ENCODE assay signal across 17 cellular contexts in genomic region chrX:370963-371745, GRCh38. TPM values are rescaled to one million over a fixed set of nuclear protein-coding genes. Genes with fewer than 3 reads are reported as not detected.
A peak's percentile ranks its signal among the peaks of the same experiment; 100 is the strongest.
DNase-seq lines count a peak whose midpoint lies in the region; ATAC-seq and TF ChIP-seq lines count a peak whose summit lies in the region.
"Had no signal": no experiment of that assay in that cellular context is flagged by ENCODE, and none has a peak within 500 bp of the region (broad histone marks: within the 10 kb centered on the region; RNA-seq: fewer than 3 reads in every experiment).

No MANE protein-coding gene starts in this region.

- TF ChIP-seq CTCF in brain (conservative IDR thresholded peaks at IDR 0.05) = no peak
- no peak for TF ChIP-seq CTCF in upper lobe of right lung (IDR thresholded peaks at IDR 0.05)
- TF ChIP-seq CTCF in GM13976 (IDR thresholded peaks at IDR 0.05; ENCODE audit: borderline replicate concordance, control extremely low read depth, extremely low read depth, insufficient read depth, missing control alignments) = no peak

- no peaks in the 10 kb centered on the region for H3K9me3 ChIP-seq in upper lobe of right lung
- H3K9me3 ChIP-seq: transverse colon had no signal

- CTCF ChIA-PET in activated CD4-positive, alpha-beta T cell treated with anti-CD3 and anti-CD28 coated beads, Interleukin-2, amount 10 ng/mL, durations not matched to agents 7 days and 5 days (lab: Charles Lee) = no interaction called here

- H3K36me3 ChIP-seq in upper lobe of right lung = no peaks in the 10 kb centered on the region
- H3K36me3 ChIP-seq: transverse colon had no signal

- no peak overlapping the region for H3K27ac Mint-ChIP-seq in activated naive CD4-positive, alpha-beta T cell treated with anti-CD3 and anti-CD28 coated beads, Interleukin-2, amount 50 U/mL, for 24 hours
- H3K27ac Mint-ChIP-seq in brain = no peak overlapping the region
- no peak overlapping the region for H3K27ac Mint-ChIP-seq in activated CD4-positive, alpha-beta T cell treated with anti-CD3 and anti-CD28 coated beads, Interleukin-2, amount 10 ng/mL, durations not matched to agents 7 days and 5 days
- H3K27ac Mint-ChIP-seq: activated T-helper 2 cell treated with anti-CD3 and anti-CD28 coated beads, Interferon-gamma antibody, Interleukin-2, Interleukin-4, amounts not matched to agents 10 μg/mL and 5 μg/mL and 100 μg/mL, durations not matched to agents 14 hours and 24 hours and 36 hours; endodermal cell had no signal

- POLR2A ChIA-PET in activated CD4-positive, alpha-beta T cell treated with anti-CD3 and anti-CD28 coated beads, Interleukin-2, amount 10 ng/mL, durations not matched to agents 7 days and 5 days (lab: Charles Lee) = no interaction called here

- H3K4me3 ChIP-seq in upper lobe of right lung = no peak overlapping the region
- H3K4me3 ChIP-seq: transverse colon had no signal

- no peak overlapping the region for H3K27ac ChIP-seq in upper lobe of right lung
- H3K27ac ChIP-seq: parathyroid adenoma, transverse colon had no signal

- ATAC-seq in upper lobe of right lung = no peak
- ATAC-seq: left colon; stimulated activated naive B cell treated with anti-CD40 and anti-IgM and Interleukin-4, amounts not matched to agents 10 μg/mL and 1 μg/mL and 100 μg/mL, for 72 hours had no signal

- no peak for DNase-seq in activated naive CD4-positive, alpha-beta T cell treated with Interleukin-2 at 50 U/mL for 16 hours
- peak; percentile 85 for DNase-seq in myocyte (ENCODE audit: low read depth)
- DNase-seq in activated CD4-positive, alpha-beta T cell treated with anti-CD3 and anti-CD28 coated beads, Interleukin-2, amount 10 ng/mL, durations not matched to agents 7 days and 5 days = no peak
- no peak for DNase-seq in upper lobe of right lung
- no peak for DNase-seq in RKO (ENCODE audit: low spot score)
- DNase-seq in GM13976 (ENCODE audit: low spot score) = no peak
- DNase-seq: left colon; NCI-H1417 treated with DMSO at 0.1 percent for 48 hours; stimulated activated CD4-positive, alpha-beta T cell treated with anti-CD3 and anti-CD28 coated beads, Interleukin-12 subunit alpha, Interleukin-12 subunit beta, amount 100 ng/mL, for 4 hours; stimulated activated naive B cell treated with anti-CD40 and anti-IgM and Interleukin-4, amounts not matched to agents 10 μg/mL and 1 μg/mL and 100 μg/mL, for 72 hours; SW 1271; transverse colon had no signal

- intact Hi-C loops in upper lobe of right lung (cut with DNase I) = no loop called here

- H3K4me1 Mint-ChIP-seq in activated naive CD4-positive, alpha-beta T cell treated with anti-CD3 and anti-CD28 coated beads, Interleukin-2, amount 50 U/mL, for 24 hours = peaks cover 39% of the 10 kb centered on the region
- H3K4me1 Mint-ChIP-seq in brain = peaks cover 40% of the 10 kb centered on the region
- peaks cover 23% of the 10 kb centered on the region for H3K4me1 Mint-ChIP-seq in activated CD4-positive, alpha-beta T cell treated with anti-CD3 and anti-CD28 coated beads, Interleukin-2, amount 10 ng/mL, durations not matched to agents 7 days and 5 days

- in situ Hi-C loops in GM13976 (cut with MboI; ENCODE audit: low sequenced_read_pairs, unreplicated experiment) = no loop called here

- H3K9me3 Mint-ChIP-seq in activated naive CD4-positive, alpha-beta T cell treated with anti-CD3 and anti-CD28 coated beads, Interleukin-2, amount 50 U/mL, for 24 hours = no peaks in the 10 kb centered on the region
- peaks cover 8 to 25% (median 11%) of the 10 kb centered on the region in 5 experiments for H3K9me3 Mint-ChIP-seq in brain
- H3K9me3 Mint-ChIP-seq in activated CD4-positive, alpha-beta T cell treated with anti-CD3 and anti-CD28 coated beads, Interleukin-2, amount 10 ng/mL, durations not matched to agents 7 days and 5 days = no peaks in the 10 kb centered on the region
- H3K9me3 Mint-ChIP-seq: activated T-helper 2 cell treated with anti-CD3 and anti-CD28 coated beads, Interferon-gamma antibody, Interleukin-2, Interleukin-4, amounts not matched to agents 10 μg/mL and 5 μg/mL and 100 μg/mL, durations not matched to agents 14 hours and 24 hours and 36 hours; endodermal cell; stimulated activated naive B cell treated with anti-CD40 and anti-IgM and Interleukin-4, amounts not matched to agents 10 μg/mL and 1 μg/mL and 100 μg/mL, for 72 hours had no signal

- peaks cover 20% of the 10 kb centered on the region for H3K27me3 Mint-ChIP-seq in activated naive CD4-positive, alpha-beta T cell treated with anti-CD3 and anti-CD28 coated beads, Interleukin-2, amount 50 U/mL, for 24 hours
- H3K27me3 Mint-ChIP-seq in brain = peaks cover 48% of the 10 kb centered on the region
- peaks cover 36% of the 10 kb centered on the region for H3K27me3 Mint-ChIP-seq in activated CD4-positive, alpha-beta T cell treated with anti-CD3 and anti-CD28 coated beads, Interleukin-2, amount 10 ng/mL, durations not matched to agents 7 days and 5 days

- H3K36me3 Mint-ChIP-seq in activated naive CD4-positive, alpha-beta T cell treated with anti-CD3 and anti-CD28 coated beads, Interleukin-2, amount 50 U/mL, for 24 hours = peaks cover 2% of the 10 kb centered on the region
- peaks cover 19% of the 10 kb centered on the region for H3K36me3 Mint-ChIP-seq in brain
- H3K36me3 Mint-ChIP-seq in activated CD4-positive, alpha-beta T cell treated with anti-CD3 and anti-CD28 coated beads, Interleukin-2, amount 10 ng/mL, durations not matched to agents 7 days and 5 days (ENCODE audit: low read depth) = peaks cover 7% of the 10 kb centered on the region

- peaks cover 36% of the 10 kb centered on the region for H3K27me3 ChIP-seq in upper lobe of right lung

- peaks cover 9% of the 10 kb centered on the region for H3K4me1 ChIP-seq in upper lobe of right lung
- H3K4me1 ChIP-seq: parathyroid adenoma had no signal

- H3K4me3 Mint-ChIP-seq in activated naive CD4-positive, alpha-beta T cell treated with anti-CD3 and anti-CD28 coated beads, Interleukin-2, amount 50 U/mL, for 24 hours = peak overlapping the region; percentile 69
- peak overlapping the region in 3 of 5 experiments; percentile 75 to 87 (median 79) for H3K4me3 Mint-ChIP-seq in brain
- no peak overlapping the region for H3K4me3 Mint-ChIP-seq in activated CD4-positive, alpha-beta T cell treated with anti-CD3 and anti-CD28 coated beads, Interleukin-2, amount 10 ng/mL, durations not matched to agents 7 days and 5 days

RNA-seq across cellular contexts. Expression of gene PPP2R3B, which starts 15.6 kb away (rescaled TPM):
- 14.6 TPM for polyA plus RNA-seq in brain (ENCODE audit: insufficient read depth, low read depth, low replicate concordance)
- total RNA-seq in myocyte (207 and 226 TPM in 2 replicates), upper lobe of right lung (12.8 TPM)
- polyA plus RNA-seq in myocyte (2012) = 139 TPM
- 10 to 100 TPM; 30.6 to 33.8 TPM for total RNA-seq in activated CD4-positive, alpha-beta T cell treated with anti-CD3 and anti-CD28 coated beads, Interleukin-2, amount 10 ng/mL, durations not matched to agents 7 days and 5 days

RNA-seq across cellular contexts. Expression of gene GTPBP6, which starts 52.6 kb away (rescaled TPM):
- 33.5 TPM for polyA plus RNA-seq in brain (ENCODE audit: insufficient read depth, low read depth, low replicate concordance)
- total RNA-seq in myocyte = 78.7 and 82.3 TPM in 2 replicates
- 46.0 TPM for polyA plus RNA-seq in myocyte (2012)
- total RNA-seq in activated CD4-positive, alpha-beta T cell treated with anti-CD3 and anti-CD28 coated beads, Interleukin-2, amount 10 ng/mL, durations not matched to agents 7 days and 5 days = 10 to 100 TPM; 48.5 to 52.1 TPM
- 55.1 TPM for total RNA-seq in upper lobe of right lung
